1 cellular context compared by ENCODE assay signal in genomic region chr10:92757066-92757716, GRCh38.
TF ChIP-seq lines count a peak whose summit lies in the region.

No MANE protein-coding gene starts in this region.

TF ChIP-seq in HEK293, 187 proteins besides CTCF, POLR2A, EP300 and RAD21 (continued from another document):
- TF ChIP-seq, protein P1, sequence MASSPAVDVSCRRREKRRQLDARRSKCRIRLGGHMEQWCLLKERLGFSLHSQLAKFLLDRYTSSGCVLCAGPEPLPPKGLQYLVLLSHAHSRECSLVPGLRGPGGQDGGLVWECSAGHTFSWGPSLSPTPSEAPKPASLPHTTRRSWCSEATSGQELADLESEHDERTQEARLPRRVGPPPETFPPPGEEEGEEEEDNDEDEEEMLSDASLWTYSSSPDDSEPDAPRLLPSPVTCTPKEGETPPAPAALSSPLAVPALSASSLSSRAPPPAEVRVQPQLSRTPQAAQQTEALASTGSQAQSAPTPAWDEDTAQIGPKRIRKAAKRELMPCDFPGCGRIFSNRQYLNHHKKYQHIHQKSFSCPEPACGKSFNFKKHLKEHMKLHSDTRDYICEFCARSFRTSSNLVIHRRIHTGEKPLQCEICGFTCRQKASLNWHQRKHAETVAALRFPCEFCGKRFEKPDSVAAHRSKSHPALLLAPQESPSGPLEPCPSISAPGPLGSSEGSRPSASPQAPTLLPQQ (tag by site-specific recombination; IDR thresholded peaks at IDR 0.05): 0 out of 2 replicates have a peak, but pooled peaks have one; percentile 14
- no peak for TF ChIP-seq ZNF350 (tag by site-specific recombination; IDR thresholded peaks at IDR 0.05)
- TF ChIP-seq KLF1 (tag by site-specific recombination; IDR thresholded peaks at IDR 0.05): no peak
- TF ChIP-seq, protein P2, sequence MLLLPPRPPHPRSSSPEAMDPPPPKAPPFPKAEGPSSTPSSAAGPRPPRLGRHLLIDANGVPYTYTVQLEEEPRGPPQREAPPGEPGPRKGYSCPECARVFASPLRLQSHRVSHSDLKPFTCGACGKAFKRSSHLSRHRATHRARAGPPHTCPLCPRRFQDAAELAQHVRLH (tag by site-specific recombination; IDR thresholded peaks at IDR 0.05): 0 out of 2 replicates have a peak, but pooled peaks have one; percentile 44
- TF ChIP-seq ZSCAN30 (tag by site-specific recombination; IDR thresholded peaks at IDR 0.05): 0 out of 2 replicates have a peak, but pooled peaks have one; percentile 32
- TF ChIP-seq SALL2 (tag by site-specific recombination; IDR thresholded peaks at IDR 0.05; ENCODE audit: borderline replicate concordance): no peak
- peak; percentile 33; the same call in 1 of the 2 replicates for TF ChIP-seq ZBTB17 (tag by site-specific recombination; IDR thresholded peaks at IDR 0.05)
